ENCODE assay signal across 13 cellular contexts in the genomic region with DNA sequence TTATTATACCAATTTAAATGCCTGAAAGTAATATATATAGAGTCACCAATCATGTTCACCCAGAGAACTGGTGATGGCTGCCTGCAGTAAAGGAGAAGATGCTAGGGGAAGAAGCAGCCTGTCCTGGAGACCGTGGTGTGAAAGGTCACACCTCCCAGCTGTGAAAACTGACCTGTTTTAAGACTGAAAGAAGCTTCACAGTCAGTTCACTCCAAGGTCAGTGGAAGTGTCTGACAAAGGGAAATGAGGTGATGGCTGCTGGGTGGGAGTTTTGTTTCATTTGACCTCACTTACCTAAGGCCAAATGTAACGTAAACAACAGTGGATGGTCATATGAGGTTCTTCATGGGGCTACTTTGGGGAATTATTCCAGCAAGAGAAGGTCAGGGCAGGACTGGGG.
A peak's percentile ranks its signal among the peaks of the same experiment; 100 is the strongest.
DNase-seq lines count a peak whose midpoint lies in the region; ATAC-seq and TF ChIP-seq lines count a peak whose summit lies in the region.
"Had no signal": no experiment of that assay in that cellular context is flagged by ENCODE, and none has a peak within 500 bp of the region (broad histone marks: within the 10 kb centered on the region; RNA-seq: fewer than 3 reads in every experiment).

No MANE protein-coding gene starts in this region.

- H3K4me1 ChIP-seq in uterus (no peaks in the 10 kb centered on the region), Peyer's patch (peaks cover 0 to 10% (median 0%) of the 10 kb centered on the region in 4 donors)
- H3K4me1 ChIP-seq: SJSA1 had no signal

- H3K9me3 ChIP-seq in uterus (no peaks in the 10 kb centered on the region), Peyer's patch (no peaks in the 10 kb centered on the region)
- H3K9me3 ChIP-seq: SJSA1, transverse colon had no signal

- H3K4me3 ChIP-seq in uterus, result no peak overlapping the region
- H3K4me3 ChIP-seq in Peyer's patch, result no peak overlapping the region
- H3K4me3 ChIP-seq: cardiac muscle cell, SJSA1, transverse colon had no signal

- intact Hi-C loops in uterus (cut with DNase I; ENCODE audit: low total_unique reads), result no loop called here

- TF ChIP-seq CTCF in uterus (IDR thresholded peaks at IDR 0.05) (no peak), Peyer's patch (IDR thresholded peaks at IDR 0.05) (no peak)

- peak; percentile 80 for ATAC-seq in GM18498 (IDR thresholded peaks at IDR 0.05; ENCODE audit: unreplicated experiment)
- ATAC-seq in GM19463 (IDR thresholded peaks at IDR 0.05; ENCODE audit: unreplicated experiment), result peak; percentile 93
- peak; percentile 77 for ATAC-seq in HG03045 (IDR thresholded peaks at IDR 0.05; ENCODE audit: unreplicated experiment)

- H3K36me3 Mint-ChIP-seq in activated naive CD8-positive, alpha-beta T cell, result peaks cover 4% of the 10 kb centered on the region

- DNase-seq in mucosa of gallbladder (ENCODE audit: low spot score) (no peak), NCI-H1694 (lab: John Stamatoyannopoulos, UW) (no peak), uterus (no peak), Peyer's patch (no peak)
- DNase-seq: COR-L47, transverse colon had no signal

- H3K27ac Mint-ChIP-seq in activated naive CD8-positive, alpha-beta T cell, result peak overlapping the region; percentile 47
- H3K27ac Mint-ChIP-seq: progenitor cell of endocrine pancreas had no signal

- H3K4me3 Mint-ChIP-seq in activated naive CD8-positive, alpha-beta T cell, result no peak overlapping the region

- no peak overlapping the region for H3K27ac ChIP-seq in uterus
- H3K27ac ChIP-seq in Peyer's patch, result no peak overlapping the region
- H3K27ac ChIP-seq: cardiac muscle cell, SJSA1, transverse colon had no signal

- no peaks in the 10 kb centered on the region for H3K27me3 Mint-ChIP-seq in activated naive CD8-positive, alpha-beta T cell

- H3K27me3 ChIP-seq in uterus, result no peaks in the 10 kb centered on the region
- H3K27me3 ChIP-seq in Peyer's patch, result no peaks in the 10 kb centered on the region
- H3K27me3 ChIP-seq: cardiac muscle cell, SJSA1, transverse colon had no signal

- TF ChIP-seq POLR2A in uterus (IDR thresholded peaks at IDR 0.05), result no peak
- TF ChIP-seq POLR2A in Peyer's patch (IDR thresholded peaks at IDR 0.05), result no peak

- peaks cover 92% of the 10 kb centered on the region for H3K4me1 Mint-ChIP-seq in activated naive CD8-positive, alpha-beta T cell (ENCODE audit: low read depth)

- H3K36me3 ChIP-seq in uterus (no peaks in the 10 kb centered on the region), Peyer's patch (no peaks in the 10 kb centered on the region)
- H3K36me3 ChIP-seq: cardiac muscle cell, SJSA1, transverse colon had no signal

- peaks cover 11% of the 10 kb centered on the region for H3K9me3 Mint-ChIP-seq in activated naive CD8-positive, alpha-beta T cell (ENCODE audit: low read depth)
